ENCODE assay signal across 21 cellular contexts in the genomic region with DNA sequence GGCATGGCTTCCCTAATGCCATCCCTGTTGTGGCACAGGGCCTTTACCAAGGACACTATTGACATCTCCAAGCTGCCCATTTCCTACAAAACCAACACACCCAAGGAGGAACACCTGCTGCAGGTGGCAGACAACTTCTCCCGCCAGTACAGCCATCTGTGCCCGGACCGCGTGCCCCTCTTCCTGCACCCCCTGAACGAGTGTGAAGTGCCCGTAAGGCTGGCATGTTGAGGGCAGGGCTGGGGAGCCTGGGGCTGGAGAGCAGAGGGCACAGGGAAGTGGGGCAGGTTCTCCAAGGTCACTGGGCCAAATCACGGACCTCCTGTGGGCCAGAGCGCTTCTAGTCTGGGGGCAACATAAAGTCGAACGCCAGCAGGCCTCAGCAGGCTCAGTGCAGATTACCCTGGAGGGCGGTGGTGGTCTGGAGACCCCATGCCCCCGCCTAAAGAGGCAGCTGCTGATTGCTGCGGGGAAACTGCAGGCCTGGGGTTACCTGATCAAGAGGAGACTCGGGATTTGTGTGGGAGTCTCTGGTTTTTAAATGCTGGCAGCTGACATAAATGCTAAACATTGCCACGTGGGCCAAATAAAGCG. TPM values are rescaled to one million over a fixed set of nuclear protein-coding genes. Genes with fewer than 3 reads are reported as not detected.
DNase-seq lines count a peak whose midpoint lies in the region; ATAC-seq, FAIRE-seq and TF ChIP-seq lines count a peak whose summit lies in the region.
"Had no signal": no experiment of that assay in that cellular context is flagged by ENCODE, and none has a peak within 500 bp of the region (broad histone marks: within the 10 kb centered on the region; RNA-seq: fewer than 3 reads in every experiment).

No MANE protein-coding gene starts in this region.

- FAIRE-seq in HepG2 (lab: Jason Lieb, UNC) = no peak
- FAIRE-seq: H54 had no signal

- in situ Hi-C loops in HepG2 (cut with HindIII; ENCODE audit: extremely low pct_ligation_motif_present, low pct_unique_long_range_greater_than_20kb) = no loop called here

- H3K4me3 ChIP-seq in HepG2 (replicated peaks in 1 of 3; ENCODE audit: insufficient read depth in 1 of 3, low read depth in 2 of 3, low read length in 3 of 3) (no peak overlapping the region), right lobe of liver (no peak overlapping the region), neural progenitor cell (no peak overlapping the region)
- H3K4me3 ChIP-seq: BLaER1, GM23338 had no signal

- H4K20me1 ChIP-seq in HepG2 (ENCODE audit: insufficient read depth, low read length) = no peaks in the 10 kb centered on the region
- H4K20me1 ChIP-seq in neural progenitor cell (ENCODE audit: low read depth) = no peaks in the 10 kb centered on the region
- H4K20me1 ChIP-seq: BLaER1 had no signal

- H3K4me1 Mint-ChIP-seq in neural progenitor cell = peaks cover 30% of the 10 kb centered on the region
- H3K4me1 Mint-ChIP-seq in stimulated activated effector memory CD8-positive, alpha-beta T cell treated with anti-CD3 and anti-CD28 coated beads, Interleukin-12 subunit alpha, Interleukin-12 subunit beta, amount 100 ng/mL, for 72 hours = peaks cover 7% of the 10 kb centered on the region

- TF ChIP-seq POLR2A in HepG2 (IDR thresholded peaks at IDR 0.05; ENCODE audit: insufficient read depth in 1 of 2, low read depth in 2 of 2, low read length in 2 of 2) (no peak), right lobe of liver (IDR thresholded peaks at IDR 0.05) (no peak)

- ATAC-seq in HepG2 (no peak), right lobe of liver (no peak), HG03521 (IDR thresholded peaks at IDR 0.05; ENCODE audit: unreplicated experiment) (no peak), HG03460 (IDR thresholded peaks at IDR 0.05; ENCODE audit: unreplicated experiment) (no peak)
- no peak for ATAC-seq in stimulated activated effector memory CD8-positive, alpha-beta T cell treated with anti-CD3 and anti-CD28 coated beads, Interleukin-12 subunit alpha, Interleukin-12 subunit beta, amount 100 ng/mL, for 72 hours
- ATAC-seq: GM23338, HCT116 had no signal

- H3K9me3 Mint-ChIP-seq in neural progenitor cell = no peaks in the 10 kb centered on the region
- no peaks in the 10 kb centered on the region for H3K9me3 Mint-ChIP-seq in stimulated activated effector memory CD8-positive, alpha-beta T cell treated with anti-CD3 and anti-CD28 coated beads, Interleukin-12 subunit alpha, Interleukin-12 subunit beta, amount 100 ng/mL, for 72 hours
- H3K9me3 Mint-ChIP-seq: CD4-positive, alpha-beta memory T cell; GM23338; HFFc6 had no signal

- peak overlapping the region; percentile 69 for H3K27ac Mint-ChIP-seq in neural progenitor cell
- peak overlapping the region; percentile 26 for H3K27ac Mint-ChIP-seq in stimulated activated effector memory CD8-positive, alpha-beta T cell treated with anti-CD3 and anti-CD28 coated beads, Interleukin-12 subunit alpha, Interleukin-12 subunit beta, amount 100 ng/mL, for 72 hours
- H3K27ac Mint-ChIP-seq: CD14-positive monocyte; CD4-positive, alpha-beta memory T cell; GM23338; HFFc6 had no signal

- H3K9ac ChIP-seq in HepG2 (ENCODE audit: insufficient read depth, low read depth, low read length) (no peak overlapping the region), neural progenitor cell (no peak overlapping the region)
- H3K9ac ChIP-seq: BLaER1 had no signal

- intact Hi-C loops in HepG2 (cut with micrococcal nuclease; ENCODE audit: unreplicated experiment) (no loop called here), right lobe of liver (cut with DNase I) (no loop called here)

- H3K79me2 ChIP-seq in HepG2 (ENCODE audit: insufficient read depth, low read length) = no peaks in the 10 kb centered on the region
- H3K79me2 ChIP-seq in neural progenitor cell (ENCODE audit: low read depth) = no peaks in the 10 kb centered on the region

- peaks cover 9% of the 10 kb centered on the region for H3K27me3 Mint-ChIP-seq in neural progenitor cell (ENCODE audit: insufficient read depth, low read depth)

- no peak for TF ChIP-seq RAD21 in HepG2 (CRISPR knock-in tag; IDR thresholded peaks at IDR 0.05)

- H3K27me3 ChIP-seq in HepG2 (ENCODE audit: control insufficient read depth in 1 of 2, insufficient read depth in 2 of 2, low read length in 2 of 2) (no peaks in the 10 kb centered on the region), right lobe of liver (no peaks in the 10 kb centered on the region), neural progenitor cell (no peaks in the 10 kb centered on the region)
- H3K27me3 ChIP-seq: BLaER1 had no signal

- TF ChIP-seq CTCF in HepG2 (CRISPR knock-in tag; IDR thresholded peaks at IDR 0.05) = no peak
- no peak for TF ChIP-seq CTCF in right lobe of liver (IDR thresholded peaks at IDR 0.05)
- TF ChIP-seq CTCF in neural progenitor cell (IDR thresholded peaks at IDR 0.05) = no peak

- WGBS in HepG2 (ENCODE audit: low lambda C conversion rate) = 78% methylated on average over 12 of the region's 16 CpGs
- WGBS in right lobe of liver (ENCODE audit: insufficient coverage, low coverage, low lambda C conversion rate, missing lambda C conversion rate) = no CpG with 5 or more reads among the region's 16 CpGs

- CTCF ChIA-PET in HepG2 (lab: Yijun Ruan, JAX; ENCODE audit: low intra/inter-chr PET ratio, low total read pairs) = no interaction called here

- H3K36me3 Mint-ChIP-seq in neural progenitor cell = no peaks in the 10 kb centered on the region
- no peaks in the 10 kb centered on the region for H3K36me3 Mint-ChIP-seq in stimulated activated effector memory CD8-positive, alpha-beta T cell treated with anti-CD3 and anti-CD28 coated beads, Interleukin-12 subunit alpha, Interleukin-12 subunit beta, amount 100 ng/mL, for 72 hours
- H3K36me3 Mint-ChIP-seq: CD14-positive monocyte; CD4-positive, alpha-beta memory T cell had no signal

- peaks cover 91% of the 10 kb centered on the region for H3K4me1 ChIP-seq in HepG2 (ENCODE audit: insufficient read depth, low read length)
- peaks cover 0 to 29% (median 4%) of the 10 kb centered on the region in 4 donors for H3K4me1 ChIP-seq in right lobe of liver
- H3K4me1 ChIP-seq in neural progenitor cell = peaks cover 16% of the 10 kb centered on the region

- H3K4me3 Mint-ChIP-seq in neural progenitor cell = no peak overlapping the region
- H3K4me3 Mint-ChIP-seq in stimulated activated effector memory CD8-positive, alpha-beta T cell treated with anti-CD3 and anti-CD28 coated beads, Interleukin-12 subunit alpha, Interleukin-12 subunit beta, amount 100 ng/mL, for 72 hours = no peak overlapping the region
- H3K4me3 Mint-ChIP-seq: CD14-positive monocyte; CD4-positive, alpha-beta memory T cell; GM23338; HFFc6 had no signal

- H2AFZ ChIP-seq in HepG2 (ENCODE audit: low read length) (no peak overlapping the region), neural progenitor cell (replicated peaks) (no peak overlapping the region)
- H2AFZ ChIP-seq: GM23338 had no signal

- no peak overlapping the region for H3K4me2 ChIP-seq in HepG2 (ENCODE audit: low read depth, low read length)
- H3K4me2 ChIP-seq in neural progenitor cell = no peak overlapping the region
- H3K4me2 ChIP-seq: BLaER1, GM23338 had no signal

- H3F3A ChIP-seq in neural progenitor cell (ENCODE audit: low read depth) = no peaks in the 10 kb centered on the region

- no TSS peak for BruUV-seq in HepG2 (replicated peaks; lab: Mats Ljungman, UMichigan)

- POLR2A ChIA-PET in HepG2 (lab: Yijun Ruan, JAX) = interaction anchor here (1.2 to 2.4 kb wide), 2 partner anchors 22 to 31 kb away, joined by 4 to 10 read pairs; a partner anchor contains a TSS

- TF ChIP-seq EP300 in HepG2 (IDR thresholded peaks at IDR 0.05; ENCODE audit: low read depth in 2 of 2, low read length in 2 of 2) (no peak), HepG2 (CRISPR knock-in tag; IDR thresholded peaks at IDR 0.05; ENCODE audit: borderline replicate concordance) (no peak)

- H3K9me3 ChIP-seq in HepG2 (ENCODE audit: low read length) (no peaks in the 10 kb centered on the region), right lobe of liver (no peaks in the 10 kb centered on the region), neural progenitor cell (ENCODE audit: low read depth) (no peaks in the 10 kb centered on the region)
- H3K9me3 ChIP-seq: BLaER1 had no signal

- H3K36me3 ChIP-seq in HepG2 (replicated peaks in 1 of 2; ENCODE audit: control insufficient read depth in 1 of 2, insufficient read depth in 2 of 2, low read length in 2 of 2) (no peaks in the 10 kb centered on the region), right lobe of liver (no peaks in the 10 kb centered on the region), neural progenitor cell (no peaks in the 10 kb centered on the region)
- H3K36me3 ChIP-seq: BLaER1 had no signal

- DNase-seq in HepG2 (ENCODE audit: low spot score) (no peak), right lobe of liver (no peak), neural progenitor cell (ENCODE audit: low spot score) (no peak), ureter (ENCODE audit: low spot score) (no peak)
- no peak for DNase-seq in stimulated activated effector memory CD8-positive, alpha-beta T cell treated with anti-CD3 and anti-CD28 coated beads, Interleukin-12 subunit alpha, Interleukin-12 subunit beta, amount 100 ng/mL, for 72 hours (ENCODE audit: low spot score in 2 of 2)
- DNase-seq: 8988T; Calu3; CD4-positive, alpha-beta memory T cell; DMS79 treated with DMSO at 0.1 percent for 48 hours; GF-D8; HFFc6 had no signal

- H3K27ac ChIP-seq in HepG2 (ENCODE audit: extremely low read length, insufficient read depth, low read length) (no peak overlapping the region), right lobe of liver (no peak overlapping the region), neural progenitor cell (no peak overlapping the region)
- H3K27ac ChIP-seq: BLaER1 had no signal

RNA-seq across cellular contexts. Expression of a gene that starts 4.3 kb away (rescaled TPM):
- total RNA-seq in HepG2 (2016; rRNA removed; fragmentation: Illumina TruSeq; extraction: Trizol) (2.7 and 3.4 TPM in 2 replicates), right lobe of liver (under 1 TPM; 0.06 to 0.37 (median 0.19) TPM), neural progenitor cell (ENCODE audit: low replicate concordance) (0.41 and 0.84 TPM in 2 replicates), ureter (0.49 TPM)
- 0.26 and 1.5 TPM in 2 replicates for total RNA-seq in HepG2 (2016; cell fraction: cytosol; rRNA removed; fragmentation: Illumina TruSeq; extraction: Trizol; ENCODE audit: low read depth)
- 2.4 and 2.5 TPM in 2 replicates for total RNA-seq in HepG2 (2016; cell fraction: insoluble cytoplasmic fraction; rRNA removed; fragmentation: Illumina TruSeq; extraction: Trizol)
- 1.4 and 2.1 TPM in 2 replicates for total RNA-seq in HepG2 (2016; cell fraction: membrane; rRNA removed; fragmentation: Illumina TruSeq; extraction: Trizol)
- total RNA-seq in HepG2 (2016; cell fraction: nucleus; rRNA removed; fragmentation: Illumina TruSeq; extraction: Trizol) = 0.59 and 1.6 TPM in 2 replicates
- 3.4 and 3.5 TPM in 2 replicates for polyA plus RNA-seq in HepG2 (2011; rRNA removed)
- polyA plus RNA-seq in HepG2 (2011; cell fraction: cytosol; rRNA removed) = 2.7 and 3.1 TPM in 2 replicates
- 3.4 TPM in 2 replicates for polyA plus RNA-seq in HepG2 (2011; cell fraction: nucleus; rRNA removed)
- polyA plus RNA-seq in HepG2 (2012) = 4.1 and 4.4 TPM in 2 replicates
- polyA plus RNA-seq in HepG2 (2016; cell fraction: cytosol; fragmentation: Illumina TruSeq; extraction: Trizol; ENCODE audit: low read depth) = 0.70 and 1.3 TPM in 2 replicates
- 2.0 and 2.4 TPM in 2 replicates for polyA plus RNA-seq in HepG2 (2016; cell fraction: insoluble cytoplasmic fraction; fragmentation: Illumina TruSeq; extraction: Trizol; ENCODE audit: low read depth)
- 1.0 and 1.1 TPM in 2 replicates for polyA plus RNA-seq in HepG2 (2016; cell fraction: membrane; fragmentation: Illumina TruSeq; extraction: Trizol; ENCODE audit: low read depth)
- 1.6 and 1.8 TPM in 2 replicates for polyA plus RNA-seq in HepG2 (2016; cell fraction: nucleus; fragmentation: Illumina TruSeq; extraction: Trizol; ENCODE audit: insufficient read depth, low read depth)
- 1.2 TPM in 1 of 2 replicates, not detected in the other for polyA minus RNA-seq in HepG2 (2011; rRNA and poly(A)+ RNA removed; ENCODE audit: low replicate concordance)
- 0.99 and 1.1 TPM in 2 replicates for polyA minus RNA-seq in HepG2 (2011; cell fraction: cytosol; rRNA and poly(A)+ RNA removed)
- polyA minus RNA-seq in HepG2 (2011; cell fraction: nucleus; rRNA and poly(A)+ RNA removed) = 1.3 and 2.5 TPM in 2 replicates
- total RNA-seq: A673; Calu3; CD4-positive, alpha-beta memory T cell; GM23338; HFFc6; HT-29 had no signal
- polyA plus RNA-seq: AG04450; CD4-positive, alpha-beta memory T cell; GM23338 had no signal

RNA-seq across cellular contexts. Expression of a gene that starts 30.8 kb away (rescaled TPM):
- total RNA-seq in HepG2 (2016; rRNA removed; fragmentation: Illumina TruSeq; extraction: Trizol) (1.0 and 2.7 TPM in 2 replicates), right lobe of liver (1 to 10 TPM in 1 of 6 experiments, under 1 TPM in 5; 0.37 to 1.6 (median 0.83) TPM), neural progenitor cell (ENCODE audit: low replicate concordance) (not detected in 2 replicates), ureter (2.2 TPM)
- total RNA-seq in HepG2 (2016; cell fraction: cytosol; rRNA removed; fragmentation: Illumina TruSeq; extraction: Trizol; ENCODE audit: low read depth) = 0.79 and 1.1 TPM in 2 replicates
- total RNA-seq in HepG2 (2016; cell fraction: insoluble cytoplasmic fraction; rRNA removed; fragmentation: Illumina TruSeq; extraction: Trizol) = 1.1 and 2.2 TPM in 2 replicates
- total RNA-seq in HepG2 (2016; cell fraction: membrane; rRNA removed; fragmentation: Illumina TruSeq; extraction: Trizol) = 1.0 and 1.5 TPM in 2 replicates
- total RNA-seq in HepG2 (2016; cell fraction: nucleus; rRNA removed; fragmentation: Illumina TruSeq; extraction: Trizol) = 2.3 and 2.7 TPM in 2 replicates
- polyA plus RNA-seq in HepG2 (2011; rRNA removed) = 11.8 and 13.6 TPM in 2 replicates
- polyA plus RNA-seq in HepG2 (2011; cell fraction: cytosol; rRNA removed) = 10.8 and 11.2 TPM in 2 replicates
- 21.1 and 23.7 TPM in 2 replicates for polyA plus RNA-seq in HepG2 (2011; cell fraction: nucleus; rRNA removed)
- 5.8 and 8.1 TPM in 2 replicates for polyA plus RNA-seq in HepG2 (2012)
- polyA plus RNA-seq in HepG2 (2016; cell fraction: cytosol; fragmentation: Illumina TruSeq; extraction: Trizol; ENCODE audit: low read depth) = 0.49 and 0.54 TPM in 2 replicates
- polyA plus RNA-seq in HepG2 (2016; cell fraction: insoluble cytoplasmic fraction; fragmentation: Illumina TruSeq; extraction: Trizol; ENCODE audit: low read depth) = 1.3 TPM in 2 replicates
- polyA plus RNA-seq in HepG2 (2016; cell fraction: membrane; fragmentation: Illumina TruSeq; extraction: Trizol; ENCODE audit: low read depth) = 0.65 and 1.0 TPM in 2 replicates
- 5.4 and 6.5 TPM in 2 replicates for polyA plus RNA-seq in HepG2 (2016; cell fraction: nucleus; fragmentation: Illumina TruSeq; extraction: Trizol; ENCODE audit: insufficient read depth, low read depth)
- 0.91 and 31.9 TPM in 2 replicates for polyA minus RNA-seq in HepG2 (2011; rRNA and poly(A)+ RNA removed; ENCODE audit: low replicate concordance)
- polyA minus RNA-seq in HepG2 (2011; cell fraction: cytosol; rRNA and poly(A)+ RNA removed) = 4.7 and 5.3 TPM in 2 replicates
- polyA minus RNA-seq in HepG2 (2011; cell fraction: nucleus; rRNA and poly(A)+ RNA removed) = 8.9 and 10.4 TPM in 2 replicates
- total RNA-seq: A673; Calu3; CD4-positive, alpha-beta memory T cell; GM23338; HFFc6; HT-29 had no signal
- polyA plus RNA-seq: AG04450; CD4-positive, alpha-beta memory T cell; GM23338 had no signal

RNA-seq across cellular contexts. Expression of a gene that starts 36.7 kb away (rescaled TPM):
- total RNA-seq in HepG2 (2016; rRNA removed; fragmentation: Illumina TruSeq; extraction: Trizol) (25.2 and 31.5 TPM in 2 replicates), right lobe of liver (10 to 100 TPM in 2 of 6 experiments, 1 to 10 TPM in 4; 5.6 to 17.5 (median 8.5) TPM), neural progenitor cell (ENCODE audit: low replicate concordance) (33.5 and 48.2 TPM in 2 replicates), ureter (19.0 TPM)
- 14.2 and 18.3 TPM in 2 replicates for total RNA-seq in HepG2 (2016; cell fraction: cytosol; rRNA removed; fragmentation: Illumina TruSeq; extraction: Trizol; ENCODE audit: low read depth)
- total RNA-seq in HepG2 (2016; cell fraction: insoluble cytoplasmic fraction; rRNA removed; fragmentation: Illumina TruSeq; extraction: Trizol) = 21.2 and 33.1 TPM in 2 replicates
- total RNA-seq in HepG2 (2016; cell fraction: membrane; rRNA removed; fragmentation: Illumina TruSeq; extraction: Trizol) = 34.3 and 42.2 TPM in 2 replicates
- total RNA-seq in HepG2 (2016; cell fraction: nucleus; rRNA removed; fragmentation: Illumina TruSeq; extraction: Trizol) = 21.9 and 25.7 TPM in 2 replicates
- 39.8 and 43.5 TPM in 2 replicates for polyA plus RNA-seq in HepG2 (2011; rRNA removed)
- 17.4 and 27.7 TPM in 2 replicates for polyA plus RNA-seq in HepG2 (2011; cell fraction: cytosol; rRNA removed)
- polyA plus RNA-seq in HepG2 (2011; cell fraction: nucleus; rRNA removed) = 122 and 146 TPM in 2 replicates
- 16.2 and 20.9 TPM in 2 replicates for polyA plus RNA-seq in HepG2 (2012)
- polyA plus RNA-seq in HepG2 (2016; cell fraction: cytosol; fragmentation: Illumina TruSeq; extraction: Trizol; ENCODE audit: low read depth) = 15.0 and 20.0 TPM in 2 replicates
- 22.6 and 30.3 TPM in 2 replicates for polyA plus RNA-seq in HepG2 (2016; cell fraction: insoluble cytoplasmic fraction; fragmentation: Illumina TruSeq; extraction: Trizol; ENCODE audit: low read depth)
- polyA plus RNA-seq in HepG2 (2016; cell fraction: membrane; fragmentation: Illumina TruSeq; extraction: Trizol; ENCODE audit: low read depth) = 30.4 and 34.5 TPM in 2 replicates
- 49.3 and 53.8 TPM in 2 replicates for polyA plus RNA-seq in HepG2 (2016; cell fraction: nucleus; fragmentation: Illumina TruSeq; extraction: Trizol; ENCODE audit: insufficient read depth, low read depth)
- polyA minus RNA-seq in HepG2 (2011; rRNA and poly(A)+ RNA removed; ENCODE audit: low replicate concordance) = 29.8 and 60.0 TPM in 2 replicates
- 13.6 and 19.1 TPM in 2 replicates for polyA minus RNA-seq in HepG2 (2011; cell fraction: cytosol; rRNA and poly(A)+ RNA removed)
- polyA minus RNA-seq in HepG2 (2011; cell fraction: nucleus; rRNA and poly(A)+ RNA removed) = 27.9 and 30.3 TPM in 2 replicates
